Comparison of ENCODE assay signal across 1 cellular context in genomic region chr2:119432882-119433522, GRCh38.
TF ChIP-seq lines count a peak whose summit lies in the region.

No MANE protein-coding gene starts in this region.

TF ChIP-seq in GM12878, 131 proteins besides CTCF, POLR2A, EP300 and RAD21 (continued from another document):
- TF ChIP-seq, protein P1, sequence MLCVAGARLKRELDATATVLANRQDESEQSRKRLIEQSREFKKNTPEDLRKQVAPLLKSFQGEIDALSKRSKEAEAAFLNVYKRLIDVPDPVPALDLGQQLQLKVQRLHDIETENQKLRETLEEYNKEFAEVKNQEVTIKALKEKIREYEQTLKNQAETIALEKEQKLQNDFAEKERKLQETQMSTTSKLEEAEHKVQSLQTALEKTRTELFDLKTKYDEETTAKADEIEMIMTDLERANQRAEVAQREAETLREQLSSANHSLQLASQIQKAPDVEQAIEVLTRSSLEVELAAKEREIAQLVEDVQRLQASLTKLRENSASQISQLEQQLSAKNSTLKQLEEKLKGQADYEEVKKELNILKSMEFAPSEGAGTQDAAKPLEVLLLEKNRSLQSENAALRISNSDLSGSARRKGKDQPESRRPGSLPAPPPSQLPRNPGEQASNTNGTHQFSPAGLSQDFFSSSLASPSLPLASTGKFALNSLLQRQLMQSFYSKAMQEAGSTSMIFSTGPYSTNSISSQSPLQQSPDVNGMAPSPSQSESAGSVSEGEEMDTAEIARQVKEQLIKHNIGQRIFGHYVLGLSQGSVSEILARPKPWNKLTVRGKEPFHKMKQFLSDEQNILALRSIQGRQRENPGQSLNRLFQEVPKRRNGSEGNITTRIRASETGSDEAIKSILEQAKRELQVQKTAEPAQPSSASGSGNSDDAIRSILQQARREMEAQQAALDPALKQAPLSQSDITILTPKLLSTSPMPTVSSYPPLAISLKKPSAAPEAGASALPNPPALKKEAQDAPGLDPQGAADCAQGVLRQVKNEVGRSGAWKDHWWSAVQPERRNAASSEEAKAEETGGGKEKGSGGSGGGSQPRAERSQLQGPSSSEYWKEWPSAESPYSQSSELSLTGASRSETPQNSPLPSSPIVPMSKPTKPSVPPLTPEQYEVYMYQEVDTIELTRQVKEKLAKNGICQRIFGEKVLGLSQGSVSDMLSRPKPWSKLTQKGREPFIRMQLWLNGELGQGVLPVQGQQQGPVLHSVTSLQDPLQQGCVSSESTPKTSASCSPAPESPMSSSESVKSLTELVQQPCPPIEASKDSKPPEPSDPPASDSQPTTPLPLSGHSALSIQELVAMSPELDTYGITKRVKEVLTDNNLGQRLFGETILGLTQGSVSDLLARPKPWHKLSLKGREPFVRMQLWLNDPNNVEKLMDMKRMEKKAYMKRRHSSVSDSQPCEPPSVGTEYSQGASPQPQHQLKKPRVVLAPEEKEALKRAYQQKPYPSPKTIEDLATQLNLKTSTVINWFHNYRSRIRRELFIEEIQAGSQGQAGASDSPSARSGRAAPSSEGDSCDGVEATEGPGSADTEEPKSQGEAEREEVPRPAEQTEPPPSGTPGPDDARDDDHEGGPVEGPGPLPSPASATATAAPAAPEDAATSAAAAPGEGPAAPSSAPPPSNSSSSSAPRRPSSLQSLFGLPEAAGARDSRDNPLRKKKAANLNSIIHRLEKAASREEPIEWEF (IDR thresholded peaks at IDR 0.05; ENCODE audit: insufficient replicate concordance, low read depth, low read length), result no peak
- TF ChIP-seq CHD1 (IDR thresholded peaks at IDR 0.05; ENCODE audit: low read depth, low read length) (no peak), POLR2AphosphoS5 (IDR thresholded peaks at IDR 0.05; ENCODE audit: low read length) (no peak), CEBPZ (IDR thresholded peaks at IDR 0.05; ENCODE audit: low read depth, low read length) (no peak), LARP7 (IDR thresholded peaks at IDR 0.05) (no peak), YY1 (IDR thresholded peaks at IDR 0.05; ENCODE audit: low read depth, low read length) (no peak), BACH1 (IDR thresholded peaks at IDR 0.05; ENCODE audit: borderline replicate concordance) (no peak), NFXL1 (IDR thresholded peaks at IDR 0.05; ENCODE audit: borderline replicate concordance) (no peak), RAD51 (IDR thresholded peaks at IDR 0.05) (no peak), TARDBP (IDR thresholded peaks at IDR 0.05; ENCODE audit: borderline replicate concordance) (no peak), IKZF2 (IDR thresholded peaks at IDR 0.05) (no peak), SREBF2 (IDR thresholded peaks at IDR 0.05; ENCODE audit: low read length) (no peak)
